ENCODE assay signal across 1 cellular context in genomic region chr7:5822742-5823503, GRCh38.
TF ChIP-seq lines count a peak whose summit lies in the region.

No MANE protein-coding gene starts in this region.

TF ChIP-seq in K562, 482 proteins besides CTCF, POLR2A, EP300 and RAD21 (continued from another document and continues in another):
- TF ChIP-seq ZBTB40 (IDR thresholded peaks at IDR 0.05) (peak; percentile 90), ZBTB40 (CRISPR knock-in tag; IDR thresholded peaks at IDR 0.05) (no peak), KDM5B (IDR thresholded peaks at IDR 0.05; ENCODE audit: insufficient replicate concordance, low read depth, low read length) (peak; percentile 24), TAF7 (tag; IDR thresholded peaks at IDR 0.05) (no peak), HNRNPK (IDR thresholded peaks at IDR 0.05; ENCODE audit: low read depth, low read length, poor library complexity, severe bottlenecking) (no peak), ZBTB9 (CRISPR knock-in tag; IDR thresholded peaks at IDR 0.05) (0 out of 2 replicates have a peak, but pooled peaks have one; percentile 80), ZBTB34 (CRISPR knock-in tag; IDR thresholded peaks at IDR 0.05) (no peak), ZNF274 (IDR thresholded peaks at IDR 0.05; ENCODE audit: borderline replicate concordance, low read depth, low read length) (no peak), CCNT2 (IDR thresholded peaks at IDR 0.05; ENCODE audit: borderline replicate concordance, extremely low read depth, insufficient read length, low read depth, low read length) (no peak), MNT (conservative IDR thresholded peaks at IDR 0.05) (peak; percentile 97), SREBF1 (IDR thresholded peaks at IDR 0.05; ENCODE audit: borderline replicate concordance, low read depth, low read length) (no peak), ZNF644 (tag; IDR thresholded peaks at IDR 0.05; ENCODE audit: low read depth) (peak; percentile 40; the same call in 1 of the 2 replicates), NELFE (IDR thresholded peaks at IDR 0.05; ENCODE audit: insufficient read depth, insufficient read length) (no peak), NR3C1 (CRISPR knock-in tag; IDR thresholded peaks at IDR 0.05) (no peak), ZBTB7A (IDR thresholded peaks at IDR 0.05; ENCODE audit: borderline replicate concordance, control insufficient read depth, low read depth, low read length) (no peak; the same call in 1 of the 2 replicates), LCOR (CRISPR knock-in tag; IDR thresholded peaks at IDR 0.05) (peak; percentile 68; the same call in 1 of the 2 replicates), TBP (optimal IDR thresholded peaks at IDR 0.05; ENCODE audit: low read depth, low read length) (peak; percentile 31), ZHX1 (conservative IDR thresholded peaks at IDR 0.05; ENCODE audit: low read length) (no peak), NRF1 (conservative IDR thresholded peaks at IDR 0.05 in 1 of 2, IDR thresholded peaks at IDR 0.05 in 1 of 2) (peak; percentile 53 to 67), CHAMP1 (IDR thresholded peaks at IDR 0.05) (no peak), DNMT1 (IDR thresholded peaks at IDR 0.05) (no peak), TAL1 (IDR thresholded peaks at IDR 0.05) (no peak), ZNF3 (CRISPR knock-in tag; IDR thresholded peaks at IDR 0.05) (0 out of 2 replicates have a peak, but pooled peaks have one; percentile 82), C11orf30 (IDR thresholded peaks at IDR 0.05; ENCODE audit: low read depth) (no peak), ZBTB17 (CRISPR knock-in tag; IDR thresholded peaks at IDR 0.05) (no peak), ZNF41 (CRISPR knock-in tag; conservative IDR thresholded peaks at IDR 0.05) (0 out of 2 replicates have a peak, but pooled peaks have one; percentile 20), RBM34 (IDR thresholded peaks at IDR 0.05; ENCODE audit: borderline replicate concordance, insufficient read depth, low read length) (no peak), NBN (IDR thresholded peaks at IDR 0.05; ENCODE audit: low read depth) (peak; percentile 71), LARP7 (IDR thresholded peaks at IDR 0.05) (no peak), GABPB2 (CRISPR knock-in tag; conservative IDR thresholded peaks at IDR 0.05) (no peak), TCF3 (CRISPR knock-in tag; IDR thresholded peaks at IDR 0.05) (no peak; the same call in 1 of the 2 replicates), DMBX1 (CRISPR knock-in tag; IDR thresholded peaks at IDR 0.05; ENCODE audit: borderline replicate concordance) (peak; percentile 50; the same call in 1 of the 2 replicates), CBX1 (IDR thresholded peaks at IDR 0.05; ENCODE audit: low read depth) (peak; percentile 46; the same call in 1 of the 2 replicates), ZNF586 (CRISPR knock-in tag; conservative IDR thresholded peaks at IDR 0.05) (no peak), ATF7 (IDR thresholded peaks at IDR 0.05) (peak; percentile 98), NUFIP1 (IDR thresholded peaks at IDR 0.05; ENCODE audit: partially characterized antibody) (no peak), VEZF1 (CRISPR knock-in tag; IDR thresholded peaks at IDR 0.05) (peak; percentile 41; the same call in 1 of the 2 replicates)
